Comparison of ENCODE assay signal across 8 cellular contexts in the genomic region with DNA sequence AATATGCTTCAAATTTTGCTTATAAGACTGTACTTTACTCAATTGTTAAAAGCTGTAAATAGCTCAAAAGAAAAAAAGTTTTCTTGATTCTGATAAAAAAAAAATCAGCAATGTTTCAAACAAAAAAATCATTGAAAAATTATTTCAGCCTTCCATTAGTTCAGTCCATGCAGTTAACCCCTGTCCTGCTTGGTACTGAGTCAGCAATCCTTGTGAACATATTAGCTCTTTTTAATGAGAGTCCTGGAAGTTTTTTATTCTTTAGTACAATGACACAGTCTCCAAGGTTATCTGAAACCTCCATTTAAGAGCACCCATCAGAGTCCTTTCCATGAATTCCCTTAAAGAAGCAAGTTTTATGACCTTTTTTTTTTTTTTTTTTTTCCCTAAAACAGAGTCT.
"Had no signal": no experiment of that assay in that cellular context is flagged by ENCODE, and none has a peak within 500 bp of the region (broad histone marks: within the 10 kb centered on the region; RNA-seq: fewer than 3 reads in every experiment).

No MANE protein-coding gene starts in this region.

- DNase-seq: GDM1, GF-D8 had no signal

- H3K4me3 ChIP-seq: GM12878 had no signal

- ATAC-seq: GM12878 had no signal

- FAIRE-seq: G401.6, GM12878, GM12891, GM12892, GM18507, GM19239 had no signal
